Comparison of ENCODE assay signal across 33 cellular contexts in the genomic region with DNA sequence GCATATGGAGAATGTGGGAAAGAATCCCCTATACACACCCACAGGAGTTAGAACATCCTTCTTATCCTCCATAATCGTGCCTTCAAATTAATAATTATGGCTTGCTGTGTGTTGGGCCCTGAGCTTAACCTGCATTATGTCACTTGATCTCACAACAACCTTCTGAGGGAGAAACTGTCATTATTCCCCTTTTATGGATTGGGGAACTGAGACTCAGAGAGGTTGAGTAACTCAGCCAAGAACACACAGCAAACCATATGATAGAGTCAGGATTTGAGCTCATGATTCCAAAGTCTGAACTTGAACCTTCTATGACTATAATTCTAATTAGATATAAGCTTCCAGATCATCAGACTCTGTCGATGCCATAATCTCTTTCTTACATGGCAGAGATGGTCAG.
"Had no signal": no experiment of that assay in that cellular context is flagged by ENCODE, and none has a peak within 500 bp of the region (broad histone marks: within the 10 kb centered on the region; RNA-seq: fewer than 3 reads in every experiment).

No MANE protein-coding gene starts in this region.

- H3K27me3 Mint-ChIP-seq: activated B cell treated with CpG ODN at 0.5 μM for 24 hours; activated CD4-positive, alpha-beta memory T cell treated with anti-CD3 and anti-CD28 coated beads for 36 hours; activated CD4-positive, alpha-beta T cell treated with anti-CD3 and anti-CD28 coated beads for 36 hours; activated CD4-positive, alpha-beta T cell treated with anti-CD3 and anti-CD28 coated beads, Interleukin-2, amount 10 ng/mL, durations not matched to agents 24 days and 14 days; activated CD8-positive, alpha-beta memory T cell treated with anti-CD3 and anti-CD28 coated beads, Interleukin-2, amount 10 ng/mL, durations not matched to agents 7 days and 5 days; activated naive CD8-positive, alpha-beta T cell; activated T-helper 17 cell treated with anti-CD3 and anti-CD28 coated beads, Interleukin-2, amount 50 U/mL, for 72 hours; central memory CD8-positive, alpha-beta T cell; dendritic cell treated with granulocyte-macrophage colony-stimulating factor and Interleukin-4, amounts not matched to agents 40 ng/mL and 50 ng/mL, for 4 days; effector memory CD8-positive, alpha-beta T cell had no signal

- H3K27ac ChIP-seq: brain microvascular endothelial cell, coronary artery, esophagus muscularis mucosa, foreskin keratinocyte, gastrocnemius medialis, heart left ventricle had no signal

- H3K27ac Mint-ChIP-seq: activated B cell treated with CpG ODN at 0.5 μM for 24 hours; activated CD4-positive, alpha-beta memory T cell treated with anti-CD3 and anti-CD28 coated beads for 36 hours; activated CD4-positive, alpha-beta T cell treated with anti-CD3 and anti-CD28 coated beads for 36 hours; activated CD4-positive, alpha-beta T cell treated with anti-CD3 and anti-CD28 coated beads, Interleukin-2, amount 10 ng/mL, durations not matched to agents 24 days and 14 days; activated CD8-positive, alpha-beta memory T cell treated with anti-CD3 and anti-CD28 coated beads, Interleukin-2, amount 10 ng/mL, durations not matched to agents 7 days and 5 days; activated CD8-positive, alpha-beta T cell treated with anti-CD3 and anti-CD28 coated beads, Interleukin-2, amount 10 ng/mL, durations not matched to agents 7 days and 5 days; activated naive CD8-positive, alpha-beta T cell; dendritic cell treated with granulocyte-macrophage colony-stimulating factor and Interleukin-4, amounts not matched to agents 40 ng/mL and 50 ng/mL, for 4 days had no signal

- ATAC-seq: activated CD4-positive, alpha-beta T cell treated with anti-CD3 and anti-CD28 coated beads for 36 hours; activated CD4-positive, CD25-positive, alpha-beta regulatory T cell treated with anti-CD3 and anti-CD28 coated beads, Interleukin-2, amount 50 U/mL, for 24 hours; activated CD8-positive, alpha-beta memory T cell treated with anti-CD3 and anti-CD28 coated beads, Interleukin-2, amount 10 ng/mL, durations not matched to agents 7 days and 5 days; activated CD8-positive, alpha-beta T cell treated with anti-CD3 and anti-CD28 coated beads, Interleukin-2, amount 10 ng/mL, durations not matched to agents 7 days and 5 days; activated T-helper 17 cell treated with anti-CD3 and anti-CD28 coated beads, Interleukin-2, amount 50 U/mL, for 72 hours; effector memory CD8-positive, alpha-beta T cell; foreskin keratinocyte; gastrocnemius medialis; heart left ventricle had no signal

- FAIRE-seq: astrocyte, bronchial epithelial cell had no signal

- H3K9me3 ChIP-seq: esophagus muscularis mucosa, gastrocnemius medialis had no signal

- H3K36me3 ChIP-seq: brain microvascular endothelial cell, esophagus muscularis mucosa, gastrocnemius medialis, heart left ventricle had no signal

- H3K27me3 ChIP-seq: brain microvascular endothelial cell, dorsolateral prefrontal cortex, foreskin keratinocyte, gastrocnemius medialis had no signal

- H3K4me3 Mint-ChIP-seq: activated B cell treated with CpG ODN at 0.5 μM for 24 hours; activated CD4-positive, alpha-beta memory T cell treated with anti-CD3 and anti-CD28 coated beads for 36 hours; activated CD4-positive, alpha-beta T cell treated with anti-CD3 and anti-CD28 coated beads for 36 hours; activated CD4-positive, alpha-beta T cell treated with anti-CD3 and anti-CD28 coated beads, Interleukin-2, amount 10 ng/mL, durations not matched to agents 24 days and 14 days; activated CD8-positive, alpha-beta memory T cell treated with anti-CD3 and anti-CD28 coated beads, Interleukin-2, amount 10 ng/mL, durations not matched to agents 7 days and 5 days; activated CD8-positive, alpha-beta T cell treated with anti-CD3 and anti-CD28 coated beads, Interleukin-2, amount 10 ng/mL, durations not matched to agents 7 days and 5 days; activated naive CD8-positive, alpha-beta T cell; activated T-helper 17 cell treated with anti-CD3 and anti-CD28 coated beads, Interleukin-2, amount 50 U/mL, for 72 hours; central memory CD8-positive, alpha-beta T cell; dendritic cell treated with granulocyte-macrophage colony-stimulating factor and Interleukin-4, amounts not matched to agents 40 ng/mL and 50 ng/mL, for 4 days; effector memory CD8-positive, alpha-beta T cell had no signal

- DNase-seq: activated B cell treated with CpG ODN at 0.5 μM for 24 hours; activated CD4-positive, alpha-beta memory T cell treated with anti-CD3 and anti-CD28 coated beads for 36 hours; activated CD4-positive, alpha-beta T cell treated with anti-CD3 and anti-CD28 coated beads for 36 hours; activated CD4-positive, alpha-beta T cell treated with anti-CD3 and anti-CD28 coated beads, Interleukin-2, amount 10 ng/mL, durations not matched to agents 24 days and 14 days; activated CD8-positive, alpha-beta memory T cell treated with anti-CD3 and anti-CD28 coated beads, Interleukin-2, amount 10 ng/mL, durations not matched to agents 7 days and 5 days; activated CD8-positive, alpha-beta memory T cell treated with anti-CD3 and anti-CD28 coated beads, Interleukin-2, amount 50 U/mL, for 4 hours; activated CD8-positive, alpha-beta T cell treated with anti-CD3 and anti-CD28 coated beads, Interleukin-2, amount 10 ng/mL, durations not matched to agents 7 days and 5 days; activated effector memory CD4-positive, alpha-beta T cell treated with Interleukin-2 at 50 U/mL for 16 hours; activated gamma-delta T cell treated with Interleukin-2 at 50 U/mL for 16 hours; activated naive CD4-positive, alpha-beta T cell treated with anti-CD3 and anti-CD28 coated beads, Interleukin-2, amount 50 U/mL, for 16 hours; activated naive CD4-positive, alpha-beta T cell treated with Interleukin-2 at 50 U/mL for 16 hours; activated T-cell treated with anti-CD3 and anti-CD28 coated beads, Interleukin-2, amount 50 U/mL, for 1 hour; amniotic stem cell; anterior cingulate cortex; brain microvascular endothelial cell; dorsolateral prefrontal cortex; effector memory CD8-positive, alpha-beta T cell; erythroblast; foreskin keratinocyte; gastrocnemius medialis; glutamatergic neuron; heart left ventricle; T-helper 1 cell; T-helper 2 cell had no signal

- H3K9me3 Mint-ChIP-seq: activated B cell treated with CpG ODN at 0.5 μM for 24 hours; activated CD4-positive, alpha-beta memory T cell treated with anti-CD3 and anti-CD28 coated beads for 36 hours; activated T-helper 17 cell treated with anti-CD3 and anti-CD28 coated beads, Interleukin-2, amount 50 U/mL, for 72 hours; central memory CD8-positive, alpha-beta T cell; dendritic cell treated with granulocyte-macrophage colony-stimulating factor and Interleukin-4, amounts not matched to agents 40 ng/mL and 50 ng/mL, for 4 days; effector memory CD8-positive, alpha-beta T cell had no signal

- H3K4me3 ChIP-seq: coronary artery, dorsolateral prefrontal cortex, esophagus muscularis mucosa, gastrocnemius medialis, heart left ventricle had no signal

- H3K4me1 ChIP-seq: foreskin keratinocyte, gastrocnemius medialis had no signal
